Comparison of ENCODE assay signal across 8 cellular contexts in the genomic region with DNA sequence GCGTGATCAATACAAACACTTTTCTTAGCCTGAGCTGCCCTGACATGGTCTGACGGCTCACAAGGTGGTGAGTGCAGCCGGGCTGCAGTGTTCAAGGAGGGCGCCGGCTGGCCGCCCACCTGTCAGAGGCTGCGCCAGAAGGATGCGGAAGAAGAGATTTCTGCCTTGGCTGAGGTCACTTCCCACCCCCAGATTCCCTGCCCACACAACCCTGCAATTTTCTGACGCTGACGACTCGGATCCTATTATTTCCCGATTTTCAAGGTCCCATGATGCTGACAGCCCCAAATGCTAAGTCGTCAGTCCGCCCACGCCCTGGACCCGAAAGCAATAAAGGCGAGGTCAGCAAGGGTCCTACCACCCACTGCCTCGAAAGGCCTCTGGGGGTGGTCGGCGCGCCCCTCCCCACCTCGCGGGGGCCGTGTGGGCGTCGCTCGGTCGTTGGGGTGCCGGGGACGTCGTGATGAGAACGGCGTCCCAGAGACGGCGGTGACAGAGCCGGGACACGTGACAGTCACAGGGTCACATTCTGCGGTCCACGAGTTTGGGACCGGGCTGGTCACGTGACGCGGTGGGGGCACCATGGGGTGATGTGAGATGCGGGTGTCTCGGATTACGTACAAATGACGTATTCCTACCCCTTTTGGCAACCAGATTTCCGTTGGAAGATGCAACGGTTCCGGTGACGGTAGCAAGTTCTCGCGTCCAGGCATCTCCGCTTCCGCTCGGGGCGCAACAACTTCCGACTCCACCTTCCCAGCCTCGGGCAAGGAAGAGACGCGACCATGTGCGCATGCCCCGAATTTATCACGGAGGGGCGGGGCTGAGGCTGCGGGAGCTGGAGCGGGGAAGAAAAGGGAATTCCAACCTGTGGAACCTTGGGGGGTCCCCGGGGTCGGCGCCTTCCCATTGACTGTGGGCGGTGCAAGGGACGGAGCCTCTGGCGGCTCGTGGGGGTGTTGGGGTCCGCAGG. TPM values are rescaled to one million over a fixed set of nuclear protein-coding genes. Genes with fewer than 3 reads are reported as not detected.
DNase-seq lines count a peak whose midpoint lies in the region; TF ChIP-seq lines count a peak whose summit lies in the region.

A gene with protein sequence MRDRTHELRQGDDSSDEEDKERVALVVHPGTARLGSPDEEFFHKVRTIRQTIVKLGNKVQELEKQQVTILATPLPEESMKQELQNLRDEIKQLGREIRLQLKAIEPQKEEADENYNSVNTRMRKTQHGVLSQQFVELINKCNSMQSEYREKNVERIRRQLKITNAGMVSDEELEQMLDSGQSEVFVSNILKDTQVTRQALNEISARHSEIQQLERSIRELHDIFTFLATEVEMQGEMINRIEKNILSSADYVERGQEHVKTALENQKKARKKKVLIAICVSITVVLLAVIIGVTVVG (plus strand): TSS at position 823 of the 973 bp plus-strand sequence. CDS start 248 bp downstream, outside the sequence.

- no peaks in the 10 kb centered on the region for H3F3A ChIP-seq in neural cell (ENCODE audit: insufficient read depth, low read length, poor library complexity, severe bottlenecking)

- no peak for TF ChIP-seq CTCF in H9 (conservative IDR thresholded peaks at IDR 0.05)
- TF ChIP-seq CTCF in neural cell (IDR thresholded peaks at IDR 0.05; ENCODE audit: poor library complexity, severe bottlenecking), result peak; percentile 24
- TF ChIP-seq CTCF in stomach (IDR thresholded peaks at IDR 0.05), result no peak

- H3K4me3 ChIP-seq in MG63 (peak within 1 kb of the TSS; percentile 90), neural cell (ENCODE audit: low read length) (peak within 1 kb of the TSS; percentile 93), stomach (peak within 1 kb of the TSS; percentile 90 to 99 (median 96))

- TF ChIP-seq EP300 in neural cell (conservative IDR thresholded peaks at IDR 0.05; ENCODE audit: poor library complexity, severe bottlenecking), result peak; percentile 90
- TF ChIP-seq EP300 in stomach (IDR thresholded peaks at IDR 0.05), result no peak

- no peak within 1 kb of the TSS for H3T11ph ChIP-seq in H9 (ENCODE audit: low read length)

- H3K18ac ChIP-seq in H9 (ENCODE audit: insufficient read length, low read depth, low read length), result no peak within 1 kb of the TSS

- H3K4me1 ChIP-seq in H9 (ENCODE audit: insufficient read depth, low read length), result no peaks in the 10 kb centered on the region
- H3K4me1 ChIP-seq in stomach, result peaks cover 5 to 43% (median 24%) of the 10 kb centered on the region in 4 donors

- H3K9ac ChIP-seq in H9 (ENCODE audit: extremely low read depth, insufficient read length, low read length) (no peak within 1 kb of the TSS), neural cell (ENCODE audit: low read length) (peak within 1 kb of the TSS; percentile 93)

- peak within 1 kb of the TSS; percentile 89 to 95 for H3K4me3 Mint-ChIP-seq in H9

- H3K56ac ChIP-seq in H9 (ENCODE audit: insufficient read length, low read depth, low read length), result no peak within 1 kb of the TSS

- H3K27ac ChIP-seq in H9 (ENCODE audit: insufficient read length, low read depth, low read length), result no peak within 1 kb of the TSS
- H3K27ac ChIP-seq in neural cell (ENCODE audit: low read length), result peak within 1 kb of the TSS; percentile 95
- H3K27ac ChIP-seq in stomach, result peak within 1 kb of the TSS; percentile 86 to 96 (median 92)

- H3K9me3 ChIP-seq in H9 (ENCODE audit: control insufficient read depth, low read depth, low read length) (no peaks in the 10 kb centered on the region), MG63 (no peaks in the 10 kb centered on the region), neural cell (ENCODE audit: low read length) (no peaks in the 10 kb centered on the region), stomach (no peaks in the 10 kb centered on the region)

- no peak within 1 kb of the TSS for H4K91ac ChIP-seq in H9 (ENCODE audit: insufficient read length, low read depth, low read length)

- no peak within 1 kb of the TSS for H4K5ac ChIP-seq in H9 (ENCODE audit: insufficient read length, low read depth, low read length)

- no peaks in the 10 kb centered on the region for H3K9me3 Mint-ChIP-seq in H9

- no peaks in the 10 kb centered on the region; a peak in 1 of 7 replicates for H3K36me3 Mint-ChIP-seq in H9 (ENCODE audit: insufficient read depth in 1 of 3, low read depth in 3 of 3)

- H3K9me2 ChIP-seq in neural cell (ENCODE audit: insufficient read depth, low read length), result no peaks in the 10 kb centered on the region

- H4K8ac ChIP-seq in H9 (replicated peaks; ENCODE audit: insufficient read length, low read depth, low read length), result no peak within 1 kb of the TSS

- no peak within 1 kb of the TSS for H2AK5ac ChIP-seq in H9 (ENCODE audit: insufficient read length, low read length)

- no peak within 1 kb of the TSS for H3K14ac ChIP-seq in H9 (ENCODE audit: insufficient read depth, low read length)

- no peak within 1 kb of the TSS for H2BK15ac ChIP-seq in H9 (ENCODE audit: low read depth, low read length)

- TF ChIP-seq POLR2A in stomach (IDR thresholded peaks at IDR 0.05), result no peak

- no peak within 1 kb of the TSS for H2BK5ac ChIP-seq in H9 (ENCODE audit: insufficient read length, low read length)

- H3K79me1 ChIP-seq in H9 (ENCODE audit: insufficient read depth, low read depth, low read length, poor library complexity, severe bottlenecking), result no peaks in the 10 kb centered on the region

- H4K20me1 ChIP-seq in H9 (ENCODE audit: control insufficient read depth, insufficient read depth, insufficient read length), result peaks cover 5% of the 10 kb centered on the region
- no peaks in the 10 kb centered on the region for H4K20me1 ChIP-seq in neural cell (ENCODE audit: insufficient read depth)

- H3K79me2 ChIP-seq in H9 (ENCODE audit: insufficient read depth, low read length) (no peaks in the 10 kb centered on the region), neural cell (replicated peaks; ENCODE audit: insufficient read depth, low read length) (peaks cover 6% of the 10 kb centered on the region)

- H3K27me3 ChIP-seq in H9 (ENCODE audit: insufficient read depth, low read length), result no peaks in the 10 kb centered on the region
- H3K27me3 ChIP-seq in MG63, result no peaks in the 10 kb centered on the region
- H3K27me3 ChIP-seq in neural cell (ENCODE audit: insufficient read depth, low read depth, low read length), result no peaks in the 10 kb centered on the region
- no peaks in the 10 kb centered on the region for H3K27me3 ChIP-seq in stomach

- H2BK20ac ChIP-seq in H9 (ENCODE audit: low read depth, low read length, poor library complexity, severe bottlenecking), result no peak within 1 kb of the TSS

- no peak within 1 kb of the TSS for H2BK120ac ChIP-seq in H9 (ENCODE audit: low read depth, low read length, poor library complexity, severe bottlenecking)

- no peak within 1 kb of the TSS for H3K4ac ChIP-seq in H9 (ENCODE audit: low read depth, low read length)

- no peak within 1 kb of the TSS for H2BK12ac ChIP-seq in H9 (ENCODE audit: insufficient read length, low read depth, low read length)

- H3K27ac Mint-ChIP-seq in H9, result peak within 1 kb of the TSS; percentile 70 to 91 (median 91); a peak in 5 of 7 replicates

- WGBS in H9 (ENCODE audit: extremely low coverage, insufficient read length, low lambda C conversion rate), result no CpG with 5 or more reads among the region's 75 CpGs
- 0 to 1% (median 1%) methylated on average over 48 to 75 of the region's 75 CpGs for WGBS in stomach, 5 donors

- H3K4me2 ChIP-seq in H9 (ENCODE audit: insufficient read depth, insufficient read length, low read length) (peak within 1 kb of the TSS; percentile 62), neural cell (ENCODE audit: low read length) (peak within 1 kb of the TSS; percentile 74)

- H3K36me3 ChIP-seq in MG63 (peaks cover 25% of the 10 kb centered on the region), neural cell (ENCODE audit: insufficient read depth, low read length) (no peaks in the 10 kb centered on the region), stomach (peaks cover 16 to 35% (median 31%) of the 10 kb centered on the region in 4 donors)

- H2AFZ ChIP-seq in H9 (ENCODE audit: low read length) (no peak within 1 kb of the TSS), neural cell (ENCODE audit: low read depth, low read length) (peak within 1 kb of the TSS; percentile 96)

- peaks cover 7 to 17% of the 10 kb centered on the region in 2 experiments; a peak in 3 of 4 replicates for H3K4me1 Mint-ChIP-seq in H9

- DNase-seq in ELF-1 (ENCODE audit: low read depth, low spot score) (peak; percentile 94), H9 (peak; percentile 95), MG63 (peak; percentile 97), SIG-M5 (lab: John Stamatoyannopoulos, UW) (peak; percentile 68), activated gamma-delta T cell (lab: John Stamatoyannopoulos, UW) (peak; percentile 96), fibroblast of the conjunctiva (ENCODE audit: low read depth) (peak; percentile 95), stomach (peak; percentile 99)

- peaks cover 17% of the 10 kb centered on the region for H3K23me2 ChIP-seq in H9 (ENCODE audit: insufficient read length, low read depth, low read length, poor library complexity, severe bottlenecking)

- H3K23ac ChIP-seq in H9 (ENCODE audit: insufficient read length, low read depth, low read length), result no peak within 1 kb of the TSS

- H3K27me3 Mint-ChIP-seq in H9 (ENCODE audit: low read depth), result no peaks in the 10 kb centered on the region; the same call in 1 of the 2 replicates

- intact Hi-C loops in stomach (cut with DNase I; ENCODE audit: low total_unique reads), result no loop called here

- TF ChIP-seq RAD21 in neural cell (conservative IDR thresholded peaks at IDR 0.05), result no peak

TF ChIP-seq in neural cell, 6 proteins besides CTCF, POLR2A, EP300 and RAD21 (continues in another document):
- TF ChIP-seq TAF1 (IDR thresholded peaks at IDR 0.05; ENCODE audit: low read depth) (peak; percentile 72), EZH2 (IDR thresholded peaks at IDR 0.05; ENCODE audit: borderline replicate concordance, insufficient read depth, low read length, poor library complexity, severe bottlenecking) (no peak), POLR2AphosphoS5 (IDR thresholded peaks at IDR 0.05) (peak; percentile 68)

RNA-seq across cellular contexts. Expression of the gene that starts here (rescaled TPM):
- total RNA-seq in H9 (2021), result 31.1 and 32.3 TPM in 2 replicates
- total RNA-seq in MG63 (2014; rRNA removed; shearing (Covaris generic); ENCODE audit: low replicate concordance), result 31.6 and 47.1 TPM in 2 replicates
- 32.2 and 38.3 TPM in 2 replicates for polyA plus RNA-seq in neural cell
- polyA minus RNA-seq in neural cell, result 11.8 and 14.9 TPM in 2 replicates
- 100 to 1,000 TPM in 2 of 5 donors, 10 to 100 TPM in 3; 13.8 to 254 (median 60.0) TPM for total RNA-seq in stomach
- 10 to 100 TPM; 59.3 to 73.9 (median 60.4) TPM for polyA plus RNA-seq in stomach
